ENCODE assay signal across 10 cellular contexts in genomic region chr21:43884861-43885370, GRCh38. TPM values are rescaled to one million over a fixed set of nuclear protein-coding genes. Genes with fewer than 3 reads are reported as not detected.
DNase-seq lines count a peak whose midpoint lies in the region; ATAC-seq and TF ChIP-seq lines count a peak whose summit lies in the region.
"Had no signal": no experiment of that assay in that cellular context is flagged by ENCODE, and none has a peak within 500 bp of the region (broad histone marks: within the 10 kb centered on the region; RNA-seq: fewer than 3 reads in every experiment).

No MANE protein-coding gene starts in this region.

- H3K27ac ChIP-seq in hepatocyte: peak overlapping the region; percentile 97
- no peak overlapping the region for H3K27ac ChIP-seq in CD8-positive, alpha-beta T cell (ENCODE audit: low read depth, low read length)

- POLR2A ChIA-PET in activated CD4-positive, alpha-beta T cell treated with anti-CD3 and anti-CD28 coated beads, Interleukin-2, amount 10 ng/mL, durations not matched to agents 7 days and 5 days (lab: Charles Lee): interaction anchor here (0.6 kb wide), 1 partner anchor 380 kb away, joined by 7 read pairs; no protein-coding TSS in a partner anchor
- POLR2A ChIA-PET in CD8-positive, alpha-beta T cell (lab: Charles Lee): no interaction called here

- peaks cover 50% of the 10 kb centered on the region for H4K20me1 ChIP-seq in hepatocyte (ENCODE audit: insufficient read depth, poor library complexity, severe bottlenecking)

- CTCF ChIA-PET in activated CD4-positive, alpha-beta T cell treated with anti-CD3 and anti-CD28 coated beads, Interleukin-2, amount 10 ng/mL, durations not matched to agents 7 days and 5 days (lab: Charles Lee): interaction anchor here (1.5 kb wide), 1 partner anchor 96 kb away, joined by 5 read pairs; the partner anchor contains the start of gene RRP1
- CTCF ChIA-PET in CD8-positive, alpha-beta T cell (lab: Charles Lee): no interaction called here

- peak overlapping the region; percentile 63 for H3K27ac Mint-ChIP-seq in activated CD4-positive, alpha-beta T cell treated with anti-CD3 and anti-CD28 coated beads, Interleukin-2, amount 10 ng/mL, durations not matched to agents 24 days and 14 days
- no peak overlapping the region for H3K27ac Mint-ChIP-seq in activated CD4-positive, alpha-beta T cell treated with anti-CD3 and anti-CD28 coated beads, Interleukin-2, amount 10 ng/mL, durations not matched to agents 7 days and 5 days
- peak overlapping the region; percentile 79 for H3K27ac Mint-ChIP-seq in activated T-helper 2 cell treated with anti-CD3 and anti-CD28 coated beads, Interferon-gamma antibody, Interleukin-2, Interleukin-4, amounts not matched to agents 10 μg/mL and 5 μg/mL and 100 μg/mL, durations not matched to agents 14 hours and 24 hours and 36 hours
- H3K27ac Mint-ChIP-seq in stimulated activated naive CD8-positive, alpha-beta T cell treated with anti-CD3 and anti-CD28 coated beads, Interleukin-15, amount 100 ng/mL, for 72 hours: peak overlapping the region in 1 of 2 donors; percentile 95
- H3K27ac Mint-ChIP-seq in CD8-positive, alpha-beta T cell: no peak overlapping the region
- H3K27ac Mint-ChIP-seq: memory B cell had no signal

- peaks cover 52% of the 10 kb centered on the region for H3K4me1 Mint-ChIP-seq in activated CD4-positive, alpha-beta T cell treated with anti-CD3 and anti-CD28 coated beads, Interleukin-2, amount 10 ng/mL, durations not matched to agents 24 days and 14 days
- peaks cover 64% of the 10 kb centered on the region for H3K4me1 Mint-ChIP-seq in activated CD4-positive, alpha-beta T cell treated with anti-CD3 and anti-CD28 coated beads, Interleukin-2, amount 10 ng/mL, durations not matched to agents 7 days and 5 days
- peaks cover 64% of the 10 kb centered on the region for H3K4me1 Mint-ChIP-seq in activated T-helper 2 cell treated with anti-CD3 and anti-CD28 coated beads, Interferon-gamma antibody, Interleukin-2, Interleukin-4, amounts not matched to agents 10 μg/mL and 5 μg/mL and 100 μg/mL, durations not matched to agents 14 hours and 24 hours and 36 hours (ENCODE audit: low read depth)
- peaks cover 94% of the 10 kb centered on the region for H3K4me1 Mint-ChIP-seq in stimulated activated naive CD8-positive, alpha-beta T cell treated with anti-CD3 and anti-CD28 coated beads, Interleukin-15, amount 100 ng/mL, for 72 hours
- peaks cover 55% of the 10 kb centered on the region for H3K4me1 Mint-ChIP-seq in CD8-positive, alpha-beta T cell (ENCODE audit: low read depth)

- no peaks in the 10 kb centered on the region for H3K36me3 ChIP-seq in hepatocyte (replicated peaks; ENCODE audit: insufficient read depth, low read depth)
- H3K36me3 ChIP-seq in CD8-positive, alpha-beta T cell (ENCODE audit: insufficient read depth, low read length): no peaks in the 10 kb centered on the region

- H3K4me3 Mint-ChIP-seq in activated CD4-positive, alpha-beta T cell treated with anti-CD3 and anti-CD28 coated beads, Interleukin-2, amount 10 ng/mL, durations not matched to agents 24 days and 14 days: peak overlapping the region; percentile 36
- no peak overlapping the region for H3K4me3 Mint-ChIP-seq in activated CD4-positive, alpha-beta T cell treated with anti-CD3 and anti-CD28 coated beads, Interleukin-2, amount 10 ng/mL, durations not matched to agents 7 days and 5 days
- H3K4me3 Mint-ChIP-seq in activated T-helper 2 cell treated with anti-CD3 and anti-CD28 coated beads, Interferon-gamma antibody, Interleukin-2, Interleukin-4, amounts not matched to agents 10 μg/mL and 5 μg/mL and 100 μg/mL, durations not matched to agents 14 hours and 24 hours and 36 hours (ENCODE audit: low read depth): no peak overlapping the region
- H3K4me3 Mint-ChIP-seq in stimulated activated naive CD8-positive, alpha-beta T cell treated with anti-CD3 and anti-CD28 coated beads, Interleukin-15, amount 100 ng/mL, for 72 hours: peak overlapping the region; percentile 68 to 70
- no peak overlapping the region for H3K4me3 Mint-ChIP-seq in CD8-positive, alpha-beta T cell
- H3K4me3 Mint-ChIP-seq: memory B cell had no signal

- H3K4me3 ChIP-seq in hepatocyte: no peak overlapping the region
- no peak overlapping the region for H3K4me3 ChIP-seq in CD8-positive, alpha-beta T cell (ENCODE audit: low read depth, low read length)

- TF ChIP-seq CTCF in hepatocyte (IDR thresholded peaks at IDR 0.05; ENCODE audit: poor library complexity): no peak
- TF ChIP-seq CTCF in CD8-positive, alpha-beta T cell (IDR thresholded peaks at IDR 0.05): no peak

- H3K9me3 Mint-ChIP-seq in activated CD4-positive, alpha-beta T cell treated with anti-CD3 and anti-CD28 coated beads, Interleukin-2, amount 10 ng/mL, durations not matched to agents 24 days and 14 days: no peaks in the 10 kb centered on the region
- H3K9me3 Mint-ChIP-seq in activated CD4-positive, alpha-beta T cell treated with anti-CD3 and anti-CD28 coated beads, Interleukin-2, amount 10 ng/mL, durations not matched to agents 7 days and 5 days: no peaks in the 10 kb centered on the region
- no peaks in the 10 kb centered on the region for H3K9me3 Mint-ChIP-seq in activated T-helper 2 cell treated with anti-CD3 and anti-CD28 coated beads, Interferon-gamma antibody, Interleukin-2, Interleukin-4, amounts not matched to agents 10 μg/mL and 5 μg/mL and 100 μg/mL, durations not matched to agents 14 hours and 24 hours and 36 hours
- H3K9me3 Mint-ChIP-seq in stimulated activated naive CD8-positive, alpha-beta T cell treated with anti-CD3 and anti-CD28 coated beads, Interleukin-15, amount 100 ng/mL, for 72 hours: no peaks in the 10 kb centered on the region
- no peaks in the 10 kb centered on the region for H3K9me3 Mint-ChIP-seq in CD8-positive, alpha-beta T cell
- H3K9me3 Mint-ChIP-seq: memory B cell had no signal

- no peaks in the 10 kb centered on the region for H3K9me3 ChIP-seq in hepatocyte (ENCODE audit: low read depth)
- no peaks in the 10 kb centered on the region for H3K9me3 ChIP-seq in CD8-positive, alpha-beta T cell (ENCODE audit: low read length)

- no peaks in the 10 kb centered on the region for H3K9me2 ChIP-seq in hepatocyte (replicated peaks; ENCODE audit: insufficient read depth)

- no peaks in the 10 kb centered on the region for H3K27me3 ChIP-seq in hepatocyte
- no peaks in the 10 kb centered on the region for H3K27me3 ChIP-seq in CD8-positive, alpha-beta T cell (ENCODE audit: insufficient read depth, low read length)

- WGBS in hepatocyte (ENCODE audit: low lambda C conversion rate, missing lambda C conversion rate): 79% methylated on average over 16 of the region's 16 CpGs

- peaks cover 22% of the 10 kb centered on the region for H3K4me1 ChIP-seq in hepatocyte (ENCODE audit: insufficient read depth)
- H3K4me1 ChIP-seq in CD8-positive, alpha-beta T cell (ENCODE audit: insufficient read depth, low read length): peaks cover 24% of the 10 kb centered on the region

- H3K4me2 ChIP-seq in hepatocyte: peak overlapping the region; percentile 72

- ATAC-seq in stimulated activated naive CD8-positive, alpha-beta T cell treated with anti-CD3 and anti-CD28 coated beads, Interleukin-15, amount 100 ng/mL, for 72 hours: no peak
- no peak for ATAC-seq in CD8-positive, alpha-beta T cell

- H3K36me3 Mint-ChIP-seq in activated CD4-positive, alpha-beta T cell treated with anti-CD3 and anti-CD28 coated beads, Interleukin-2, amount 10 ng/mL, durations not matched to agents 24 days and 14 days (ENCODE audit: low read depth): peaks cover 28% of the 10 kb centered on the region
- H3K36me3 Mint-ChIP-seq in activated CD4-positive, alpha-beta T cell treated with anti-CD3 and anti-CD28 coated beads, Interleukin-2, amount 10 ng/mL, durations not matched to agents 7 days and 5 days (ENCODE audit: low read depth): peaks cover 12% of the 10 kb centered on the region
- peaks cover 40% of the 10 kb centered on the region for H3K36me3 Mint-ChIP-seq in activated T-helper 2 cell treated with anti-CD3 and anti-CD28 coated beads, Interferon-gamma antibody, Interleukin-2, Interleukin-4, amounts not matched to agents 10 μg/mL and 5 μg/mL and 100 μg/mL, durations not matched to agents 14 hours and 24 hours and 36 hours (ENCODE audit: low read depth)
- peaks cover 21% of the 10 kb centered on the region for H3K36me3 Mint-ChIP-seq in CD8-positive, alpha-beta T cell

- H2AFZ ChIP-seq in hepatocyte: no peak overlapping the region

- intact Hi-C loops in activated CD4-positive, alpha-beta T cell treated with anti-CD3 and anti-CD28 coated beads, Interleukin-2, amount 10 ng/mL, durations not matched to agents 24 days and 14 days (cut with micrococcal nuclease): loop anchor here (1.0 to 5.0 kb wide), 2 partner anchors 8 to 32 kb away; no protein-coding TSS in a partner anchor
- intact Hi-C loops in activated T-helper 2 cell treated with anti-CD3 and anti-CD28 coated beads, Interferon-gamma antibody, Interleukin-2, Interleukin-4, amounts not matched to agents 10 μg/mL and 5 μg/mL and 100 μg/mL, durations not matched to agents 14 hours and 24 hours and 36 hours (cut with micrococcal nuclease): loop anchor here (2.0 to 5.0 kb wide), 2 partner anchors 18 to 32 kb away; no protein-coding TSS in a partner anchor
- intact Hi-C loops in CD8-positive, alpha-beta T cell (cut with DNase I, micrococcal nuclease): loop anchor here in 1 of 2 experiments (5.0 kb wide), 1 partner anchor 32 kb away; no protein-coding TSS in a partner anchor

- peaks cover 93% of the 10 kb centered on the region for H3K79me2 ChIP-seq in hepatocyte

- H3K27me3 Mint-ChIP-seq in activated CD4-positive, alpha-beta T cell treated with anti-CD3 and anti-CD28 coated beads, Interleukin-2, amount 10 ng/mL, durations not matched to agents 24 days and 14 days: no peaks in the 10 kb centered on the region
- H3K27me3 Mint-ChIP-seq in activated CD4-positive, alpha-beta T cell treated with anti-CD3 and anti-CD28 coated beads, Interleukin-2, amount 10 ng/mL, durations not matched to agents 7 days and 5 days: no peaks in the 10 kb centered on the region
- no peaks in the 10 kb centered on the region for H3K27me3 Mint-ChIP-seq in activated T-helper 2 cell treated with anti-CD3 and anti-CD28 coated beads, Interferon-gamma antibody, Interleukin-2, Interleukin-4, amounts not matched to agents 10 μg/mL and 5 μg/mL and 100 μg/mL, durations not matched to agents 14 hours and 24 hours and 36 hours (ENCODE audit: low read depth)
- H3K27me3 Mint-ChIP-seq in stimulated activated naive CD8-positive, alpha-beta T cell treated with anti-CD3 and anti-CD28 coated beads, Interleukin-15, amount 100 ng/mL, for 72 hours: no peaks in the 10 kb centered on the region
- H3K27me3 Mint-ChIP-seq in CD8-positive, alpha-beta T cell (ENCODE audit: low read depth): no peaks in the 10 kb centered on the region
- H3K27me3 Mint-ChIP-seq: memory B cell had no signal

- DNase-seq in activated CD4-positive, alpha-beta T cell treated with anti-CD3 and anti-CD28 coated beads, Interleukin-2, amount 10 ng/mL, durations not matched to agents 24 days and 14 days: no peak
- no peak for DNase-seq in activated CD4-positive, alpha-beta T cell treated with anti-CD3 and anti-CD28 coated beads, Interleukin-2, amount 10 ng/mL, durations not matched to agents 7 days and 5 days
- no peak for DNase-seq in activated T-helper 2 cell treated with anti-CD3 and anti-CD28 coated beads, Interferon-gamma antibody, Interleukin-2, Interleukin-4, amounts not matched to agents 10 μg/mL and 5 μg/mL and 100 μg/mL, durations not matched to agents 14 hours and 24 hours and 36 hours (ENCODE audit: low spot score)
- no peak for DNase-seq in hepatocyte (ENCODE audit: low spot score)
- DNase-seq in stimulated activated naive CD8-positive, alpha-beta T cell treated with anti-CD3 and anti-CD28 coated beads, Interleukin-15, amount 100 ng/mL, for 72 hours: no peak
- no peak for DNase-seq in CD8-positive, alpha-beta T cell
- no peak for DNase-seq in activated T-cell treated with anti-CD3 and anti-CD28 coated beads, Interleukin-2, amount 50 U/mL, for 48 hours
- DNase-seq in GOT3 (lab: John Stamatoyannopoulos, UW): no peak
- DNase-seq: DND-41 had no signal

RNA-seq across cellular contexts. Expression of gene AGPAT3, which starts 19.9 kb away (rescaled TPM):
- 127 and 130 TPM in 2 replicates for total RNA-seq in activated CD4-positive, alpha-beta T cell treated with anti-CD3 and anti-CD28 coated beads, Interleukin-2, amount 10 ng/mL, durations not matched to agents 24 days and 14 days
- total RNA-seq in activated CD4-positive, alpha-beta T cell treated with anti-CD3 and anti-CD28 coated beads, Interleukin-2, amount 10 ng/mL, durations not matched to agents 7 days and 5 days: 10 to 100 TPM; 80.3 to 93.1 TPM
- 126 and 134 TPM in 2 replicates for total RNA-seq in activated T-helper 2 cell treated with anti-CD3 and anti-CD28 coated beads, Interferon-gamma antibody, Interleukin-2, Interleukin-4, amounts not matched to agents 10 μg/mL and 5 μg/mL and 100 μg/mL, durations not matched to agents 14 hours and 24 hours and 36 hours
- 51.2 and 63.9 TPM in 2 replicates for total RNA-seq in hepatocyte
- 31.7 and 41.0 TPM in 2 replicates for polyA plus RNA-seq in hepatocyte
- total RNA-seq in CD8-positive, alpha-beta T cell: 10 to 100 TPM; 34.6 to 37.5 TPM

Comparison
In these comparisons a context has a peak if more than half of its experiments do, and no peak if none do; other contexts are left out.
1. H3K27ac Mint-ChIP-seq: peak in activated CD4-positive, alpha-beta T cell treated with anti-CD3 and anti-CD28 coated beads, Interleukin-2, amount 10 ng/mL, durations not matched to agents 24 days and 14 days (single experiment) and activated T-helper 2 cell treated with anti-CD3 and anti-CD28 coated beads, Interferon-gamma antibody, Interleukin-2, Interleukin-4, amounts not matched to agents 10 μg/mL and 5 μg/mL and 100 μg/mL, durations not matched to agents 14 hours and 24 hours and 36 hours (single experiment); none in activated CD4-positive, alpha-beta T cell treated with anti-CD3 and anti-CD28 coated beads, Interleukin-2, amount 10 ng/mL, durations not matched to agents 7 days and 5 days (single experiment) and CD8-positive, alpha-beta T cell (single experiment).
2. H3K4me3 Mint-ChIP-seq: peak in activated CD4-positive, alpha-beta T cell treated with anti-CD3 and anti-CD28 coated beads, Interleukin-2, amount 10 ng/mL, durations not matched to agents 24 days and 14 days (single experiment) and stimulated activated naive CD8-positive, alpha-beta T cell treated with anti-CD3 and anti-CD28 coated beads, Interleukin-15, amount 100 ng/mL, for 72 hours (2 of 2); none in activated CD4-positive, alpha-beta T cell treated with anti-CD3 and anti-CD28 coated beads, Interleukin-2, amount 10 ng/mL, durations not matched to agents 7 days and 5 days (single experiment), activated T-helper 2 cell treated with anti-CD3 and anti-CD28 coated beads, Interferon-gamma antibody, Interleukin-2, Interleukin-4, amounts not matched to agents 10 μg/mL and 5 μg/mL and 100 μg/mL, durations not matched to agents 14 hours and 24 hours and 36 hours (single experiment) and CD8-positive, alpha-beta T cell (single experiment).